9 cellular contexts compared by ENCODE assay signal in genomic region chr5:126525630-126526245, GRCh38.
DNase-seq lines count a peak whose midpoint lies in the region; ATAC-seq and TF ChIP-seq lines count a peak whose summit lies in the region.
"Had no signal": no experiment of that assay in that cellular context is flagged by ENCODE, and none has a peak within 500 bp of the region (broad histone marks: within the 10 kb centered on the region; RNA-seq: fewer than 3 reads in every experiment).

No MANE protein-coding gene starts in this region.

- no peak overlapping the region for H3K4me3 ChIP-seq in esophagus squamous epithelium

- no peaks in the 10 kb centered on the region for H3K9me3 ChIP-seq in esophagus squamous epithelium

- WGBS in esophagus squamous epithelium, 2 donors = 31 to 51% methylated on average over 5 of the region's 5 CpGs

- peak; percentile 81 for DNase-seq in Right ventricle myocardium inferior (ENCODE audit: missing footprints)
- DNase-seq in cardiac septum (ENCODE audit: low spot score) = no peak
- no peak for DNase-seq in esophagus squamous epithelium (lab: John Stamatoyannopoulos, UW)
- peak; percentile 67 for DNase-seq in medulla oblongata (ENCODE audit: extremely low spot score)
- no peak for DNase-seq in NK-92 (lab: John Stamatoyannopoulos, UW; ENCODE audit: unreplicated experiment)
- no peak for DNase-seq in hepatic stellate cell (ENCODE audit: low spot score)
- no peak for DNase-seq in HuH-7.5 (ENCODE audit: low spot score)
- DNase-seq: NCI-H2107 had no signal

- peaks cover 0 to 36% (median 20%) of the 10 kb centered on the region in 3 donors for H3K4me1 ChIP-seq in esophagus squamous epithelium

- ATAC-seq in Right ventricle myocardium inferior (peak; percentile 88), HG03097 (IDR thresholded peaks at IDR 0.05; ENCODE audit: low FRiP score, unreplicated experiment) (no peak)

- H3K27ac ChIP-seq in esophagus squamous epithelium = peak overlapping the region in 3 of 4 donors; percentile 45 to 59 (median 51)

- TF ChIP-seq POLR2A in esophagus squamous epithelium (IDR thresholded peaks at IDR 0.05) = peak in 1 of 4 donors; percentile 28

- H3K27me3 ChIP-seq in esophagus squamous epithelium = no peaks in the 10 kb centered on the region

- no peaks in the 10 kb centered on the region for H3K36me3 ChIP-seq in esophagus squamous epithelium

- TF ChIP-seq CTCF in esophagus squamous epithelium (IDR thresholded peaks at IDR 0.05) = no peak

- intact Hi-C loops in Right ventricle myocardium inferior (cut with DNase I) (no loop called here), cardiac septum (cut with DNase I) (no loop called here), esophagus squamous epithelium (cut with DNase I) (no loop called here)

Comparison
In these comparisons a context has a peak if more than half of its experiments do, and no peak if none do; other contexts are left out.
1. DNase-seq: peak in Right ventricle myocardium inferior (single experiment) and medulla oblongata (single experiment); none in cardiac septum (single experiment), esophagus squamous epithelium (single experiment), NK-92 (single experiment), hepatic stellate cell (single experiment) and HuH-7.5 (single experiment).